Comparison of ENCODE assay signal across 1 cellular context in the genomic region with DNA sequence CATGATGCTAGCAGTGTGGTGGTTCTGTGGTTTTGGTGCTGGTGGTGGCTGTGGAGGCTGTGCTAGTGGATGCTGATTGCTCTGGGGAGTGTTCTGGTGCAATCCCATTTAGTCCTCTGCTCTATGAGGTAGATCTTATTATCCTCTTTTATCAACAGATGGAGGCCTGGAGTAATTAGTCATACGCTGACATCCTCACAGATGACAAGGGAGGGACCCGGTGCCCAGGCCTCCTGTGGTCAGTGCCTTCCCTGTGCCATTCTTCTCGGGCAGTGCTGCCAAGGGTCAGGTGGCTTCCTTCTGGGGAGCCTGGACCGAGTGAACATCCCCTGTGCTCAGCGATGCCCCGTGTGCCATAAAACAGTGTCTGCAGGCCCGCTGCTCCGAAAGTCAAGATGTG.
TF ChIP-seq lines count a peak whose summit lies in the region.

No MANE protein-coding gene starts in this region.

TF ChIP-seq in H1, 55 proteins besides CTCF, POLR2A, EP300 and RAD21 (continued from another document):
- TF ChIP-seq POU5F1 (IDR thresholded peaks at IDR 0.05; ENCODE audit: low read depth, low read length): no peak
